In the genomic region with DNA sequence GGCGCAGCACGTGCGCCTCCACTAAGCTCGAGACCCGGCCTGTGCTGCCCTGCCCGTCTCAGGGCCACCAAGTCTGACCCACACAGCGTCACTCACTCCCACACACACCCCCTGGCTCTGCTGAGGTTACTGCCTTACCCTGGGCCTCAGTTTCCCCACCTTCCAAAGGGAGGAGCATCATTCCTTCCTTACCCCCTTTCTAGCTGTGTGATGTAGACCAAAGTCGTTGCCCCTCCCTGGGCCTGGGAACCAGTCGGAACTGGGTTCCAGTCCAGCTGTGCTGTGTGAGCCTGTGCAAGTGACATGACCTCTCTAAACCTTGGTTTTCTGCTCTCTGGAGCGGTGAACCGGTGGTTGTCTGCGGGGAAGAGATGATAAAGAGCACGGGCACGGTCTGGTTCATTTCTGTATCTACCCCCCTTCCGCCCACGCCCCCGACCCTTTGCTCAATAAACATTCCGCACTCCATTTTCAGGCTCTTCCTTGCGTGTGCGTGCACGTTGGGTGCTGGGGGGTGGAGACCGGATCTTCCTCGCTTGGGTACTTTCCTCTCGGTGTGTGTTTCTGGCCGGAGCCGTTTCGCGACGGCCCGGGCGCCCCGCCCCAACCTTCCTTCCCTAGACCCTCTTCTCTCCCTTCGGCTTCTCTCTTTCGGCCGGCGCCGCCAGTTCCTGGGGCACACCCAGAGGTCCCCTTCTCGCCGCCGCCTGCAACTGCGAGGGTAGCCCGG, we compare ENCODE assay signal across 1 cellular context.
TF ChIP-seq lines count a peak whose summit lies in the region.

A gene with protein sequence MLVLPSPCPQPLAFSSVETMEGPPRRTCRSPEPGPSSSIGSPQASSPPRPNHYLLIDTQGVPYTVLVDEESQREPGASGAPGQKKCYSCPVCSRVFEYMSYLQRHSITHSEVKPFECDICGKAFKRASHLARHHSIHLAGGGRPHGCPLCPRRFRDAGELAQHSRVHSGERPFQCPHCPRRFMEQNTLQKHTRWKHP (plus strand): TSS at position 647 of the 730 bp plus-strand sequence. CDS start 923 bp downstream, outside the sequence.

TF ChIP-seq in HepG2, 621 proteins besides CTCF, POLR2A, EP300 and RAD21 (continued from another document and continues in another):
- TF ChIP-seq, protein P1, sequence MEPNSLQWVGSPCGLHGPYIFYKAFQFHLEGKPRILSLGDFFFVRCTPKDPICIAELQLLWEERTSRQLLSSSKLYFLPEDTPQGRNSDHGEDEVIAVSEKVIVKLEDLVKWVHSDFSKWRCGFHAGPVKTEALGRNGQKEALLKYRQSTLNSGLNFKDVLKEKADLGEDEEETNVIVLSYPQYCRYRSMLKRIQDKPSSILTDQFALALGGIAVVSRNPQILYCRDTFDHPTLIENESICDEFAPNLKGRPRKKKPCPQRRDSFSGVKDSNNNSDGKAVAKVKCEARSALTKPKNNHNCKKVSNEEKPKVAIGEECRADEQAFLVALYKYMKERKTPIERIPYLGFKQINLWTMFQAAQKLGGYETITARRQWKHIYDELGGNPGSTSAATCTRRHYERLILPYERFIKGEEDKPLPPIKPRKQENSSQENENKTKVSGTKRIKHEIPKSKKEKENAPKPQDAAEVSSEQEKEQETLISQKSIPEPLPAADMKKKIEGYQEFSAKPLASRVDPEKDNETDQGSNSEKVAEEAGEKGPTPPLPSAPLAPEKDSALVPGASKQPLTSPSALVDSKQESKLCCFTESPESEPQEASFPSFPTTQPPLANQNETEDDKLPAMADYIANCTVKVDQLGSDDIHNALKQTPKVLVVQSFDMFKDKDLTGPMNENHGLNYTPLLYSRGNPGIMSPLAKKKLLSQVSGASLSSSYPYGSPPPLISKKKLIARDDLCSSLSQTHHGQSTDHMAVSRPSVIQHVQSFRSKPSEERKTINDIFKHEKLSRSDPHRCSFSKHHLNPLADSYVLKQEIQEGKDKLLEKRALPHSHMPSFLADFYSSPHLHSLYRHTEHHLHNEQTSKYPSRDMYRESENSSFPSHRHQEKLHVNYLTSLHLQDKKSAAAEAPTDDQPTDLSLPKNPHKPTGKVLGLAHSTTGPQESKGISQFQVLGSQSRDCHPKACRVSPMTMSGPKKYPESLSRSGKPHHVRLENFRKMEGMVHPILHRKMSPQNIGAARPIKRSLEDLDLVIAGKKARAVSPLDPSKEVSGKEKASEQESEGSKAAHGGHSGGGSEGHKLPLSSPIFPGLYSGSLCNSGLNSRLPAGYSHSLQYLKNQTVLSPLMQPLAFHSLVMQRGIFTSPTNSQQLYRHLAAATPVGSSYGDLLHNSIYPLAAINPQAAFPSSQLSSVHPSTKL (CRISPR knock-in tag; IDR thresholded peaks at IDR 0.05) = peak; percentile 32; the same call in 1 of the 2 replicates
- TF ChIP-seq ZFP90 (CRISPR knock-in tag; IDR thresholded peaks at IDR 0.05; ENCODE audit: borderline replicate concordance) = no peak; the same call in 1 of the 2 replicates
- no peak for TF ChIP-seq FOXM1 (CRISPR knock-in tag; IDR thresholded peaks at IDR 0.05)
- TF ChIP-seq IKZF4 (CRISPR knock-in tag; IDR thresholded peaks at IDR 0.05; ENCODE audit: borderline replicate concordance, low read depth, not compliant biosample characterization) = no peak
- no peak for TF ChIP-seq NFIB (CRISPR knock-in tag; IDR thresholded peaks at IDR 0.05; ENCODE audit: borderline replicate concordance)
- no peak; the same call in 1 of the 2 replicates for TF ChIP-seq ZNF891 (CRISPR knock-in tag; IDR thresholded peaks at IDR 0.05)
- TF ChIP-seq ATAD3A (CRISPR knock-in tag; IDR thresholded peaks at IDR 0.05) = no peak
- TF ChIP-seq ZNF441 (CRISPR knock-in tag; IDR thresholded peaks at IDR 0.05; ENCODE audit: borderline replicate concordance) = 0 out of 2 replicates have a peak, but pooled peaks have one; percentile 23
- peak; percentile 68 for TF ChIP-seq ZNF772 (CRISPR knock-in tag; IDR thresholded peaks at IDR 0.05)
- peak; percentile 90 for TF ChIP-seq THAP11 (CRISPR knock-in tag; IDR thresholded peaks at IDR 0.05)
- TF ChIP-seq TARDBP (CRISPR knock-in tag; IDR thresholded peaks at IDR 0.05) = peak; percentile 68
- no peak for TF ChIP-seq ZNF20 (CRISPR knock-in tag; IDR thresholded peaks at IDR 0.05)
- TF ChIP-seq, protein P2, sequence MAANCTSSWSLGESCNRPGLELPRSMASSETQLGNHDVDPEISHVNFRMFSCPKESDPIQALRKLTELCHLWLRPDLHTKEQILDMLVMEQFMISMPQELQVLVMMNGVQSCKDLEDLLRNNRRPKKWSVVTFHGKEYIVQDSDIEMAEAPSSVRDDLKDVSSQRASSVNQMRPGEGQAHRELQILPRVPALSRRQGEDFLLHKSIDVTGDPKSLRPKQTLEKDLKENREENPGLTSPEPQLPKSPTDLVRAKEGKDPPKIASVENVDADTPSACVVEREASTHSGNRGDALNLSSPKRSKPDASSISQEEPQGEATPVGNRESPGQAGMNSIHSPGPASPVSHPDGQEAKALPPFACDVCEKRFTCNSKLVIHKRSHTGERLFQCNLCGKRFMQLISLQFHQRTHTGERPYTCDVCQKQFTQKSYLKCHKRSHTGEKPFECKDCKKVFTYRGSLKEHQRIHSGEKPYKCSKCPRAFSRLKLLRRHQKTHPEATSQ (CRISPR knock-in tag; IDR thresholded peaks at IDR 0.05; ENCODE audit: borderline replicate concordance) = no peak; the same call in 1 of the 2 replicates
- TF ChIP-seq ZNF431 (CRISPR knock-in tag; IDR thresholded peaks at IDR 0.05; ENCODE audit: borderline replicate concordance, low read depth) = no peak
- peak; percentile 9 for TF ChIP-seq SRY (CRISPR knock-in tag; IDR thresholded peaks at IDR 0.05)
- no peak for TF ChIP-seq FOXP1 (IDR thresholded peaks at IDR 0.05)
- TF ChIP-seq FOXP1 (CRISPR knock-in tag; IDR thresholded peaks at IDR 0.05) = no peak
- TF ChIP-seq ZIK1 (CRISPR knock-in tag; IDR thresholded peaks at IDR 0.05; ENCODE audit: borderline replicate concordance, low read depth) = no peak
- TF ChIP-seq THYN1 (CRISPR knock-in tag; IDR thresholded peaks at IDR 0.05; ENCODE audit: borderline replicate concordance, low read depth) = no peak
- peak; percentile 68 for TF ChIP-seq GABPA (IDR thresholded peaks at IDR 0.05; ENCODE audit: low read depth, low read length)
- peak; percentile 90 for TF ChIP-seq GABPA (CRISPR knock-in tag; IDR thresholded peaks at IDR 0.05; ENCODE audit: low read depth)
- TF ChIP-seq ZZZ3 (CRISPR knock-in tag; IDR thresholded peaks at IDR 0.05; ENCODE audit: borderline replicate concordance) = no peak
- TF ChIP-seq ZSCAN21 (CRISPR knock-in tag; IDR thresholded peaks at IDR 0.05; ENCODE audit: borderline replicate concordance) = 0 out of 2 replicates have a peak, but pooled peaks have one; percentile 46
- TF ChIP-seq ZNF577 (CRISPR knock-in tag; IDR thresholded peaks at IDR 0.05; ENCODE audit: borderline replicate concordance, low read depth) = no peak
- TF ChIP-seq, protein P3, sequence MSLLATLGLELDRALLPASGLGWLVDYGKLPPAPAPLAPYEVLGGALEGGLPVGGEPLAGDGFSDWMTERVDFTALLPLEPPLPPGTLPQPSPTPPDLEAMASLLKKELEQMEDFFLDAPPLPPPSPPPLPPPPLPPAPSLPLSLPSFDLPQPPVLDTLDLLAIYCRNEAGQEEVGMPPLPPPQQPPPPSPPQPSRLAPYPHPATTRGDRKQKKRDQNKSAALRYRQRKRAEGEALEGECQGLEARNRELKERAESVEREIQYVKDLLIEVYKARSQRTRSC (CRISPR knock-in tag; IDR thresholded peaks at IDR 0.05; ENCODE audit: low read depth) = 0 out of 2 replicates have a peak, but pooled peaks have one; percentile 33
- TF ChIP-seq NFIC (IDR thresholded peaks at IDR 0.05; ENCODE audit: low read length) = no peak
- no peak for TF ChIP-seq ATF6 (CRISPR knock-in tag; conservative IDR thresholded peaks at IDR 0.05)
- peak; percentile 83; the same call in 1 of the 2 replicates for TF ChIP-seq YEATS4 (CRISPR knock-in tag; IDR thresholded peaks at IDR 0.05; ENCODE audit: borderline replicate concordance)
- peak; percentile 63; the same call in 1 of the 2 replicates for TF ChIP-seq KDM3A (CRISPR knock-in tag; IDR thresholded peaks at IDR 0.05; ENCODE audit: low read depth)
- TF ChIP-seq, protein P4, sequence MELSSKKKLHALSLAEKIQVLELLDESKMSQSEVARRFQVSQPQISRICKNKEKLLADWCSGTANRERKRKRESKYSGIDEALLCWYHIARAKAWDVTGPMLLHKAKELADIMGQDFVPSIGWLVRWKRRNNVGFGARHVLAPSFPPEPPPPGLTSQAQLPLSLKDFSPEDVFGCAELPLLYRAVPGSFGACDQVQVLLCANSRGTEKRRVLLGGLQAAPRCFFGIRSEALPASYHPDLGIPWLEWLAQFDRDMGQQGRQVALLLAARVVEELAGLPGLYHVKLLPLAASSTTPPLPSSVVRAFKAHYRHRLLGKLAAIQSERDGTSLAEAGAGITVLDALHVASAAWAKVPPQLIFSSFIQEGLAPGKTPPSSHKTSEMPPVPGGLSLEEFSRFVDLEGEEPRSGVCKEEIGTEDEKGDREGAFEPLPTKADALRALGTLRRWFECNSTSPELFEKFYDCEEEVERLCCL (CRISPR knock-in tag; IDR thresholded peaks at IDR 0.05; ENCODE audit: borderline replicate concordance) = peak; percentile 60; the same call in 1 of the 2 replicates
- 0 out of 2 replicates have a peak, but pooled peaks have one; percentile 27 for TF ChIP-seq ZKSCAN8 (CRISPR knock-in tag; IDR thresholded peaks at IDR 0.05; ENCODE audit: borderline replicate concordance)
- peak; percentile 65; the same call in 1 of the 2 replicates for TF ChIP-seq ZNF335 (CRISPR knock-in tag; IDR thresholded peaks at IDR 0.05)
- 0 out of 2 replicates have a peak, but pooled peaks have one; percentile 55 for TF ChIP-seq ZNF251 (CRISPR knock-in tag; IDR thresholded peaks at IDR 0.05)
- TF ChIP-seq, protein P5, sequence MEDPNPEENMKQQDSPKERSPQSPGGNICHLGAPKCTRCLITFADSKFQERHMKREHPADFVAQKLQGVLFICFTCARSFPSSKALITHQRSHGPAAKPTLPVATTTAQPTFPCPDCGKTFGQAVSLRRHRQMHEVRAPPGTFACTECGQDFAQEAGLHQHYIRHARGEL (CRISPR knock-in tag; IDR thresholded peaks at IDR 0.05) = no peak
- TF ChIP-seq ZFP82 (CRISPR knock-in tag; IDR thresholded peaks at IDR 0.05; ENCODE audit: borderline replicate concordance) = no peak; the same call in 1 of the 2 replicates
- no peak for TF ChIP-seq PRPF4 (IDR thresholded peaks at IDR 0.05; ENCODE audit: low read depth, low read length, poor library complexity, severe bottlenecking)
- no peak for TF ChIP-seq ZNF264 (CRISPR knock-in tag; IDR thresholded peaks at IDR 0.05)
- TF ChIP-seq MTERF4 (CRISPR knock-in tag; IDR thresholded peaks at IDR 0.05) = 0 out of 2 replicates have a peak, but pooled peaks have one; percentile 45
- no peak for TF ChIP-seq GPBP1L1 (CRISPR knock-in tag; IDR thresholded peaks at IDR 0.05)
- 0 out of 2 replicates have a peak, but pooled peaks have one; percentile 45 for TF ChIP-seq U2AF2 (IDR thresholded peaks at IDR 0.05; ENCODE audit: low read depth, low read length)
- TF ChIP-seq PAX8 (CRISPR knock-in tag; IDR thresholded peaks at IDR 0.05; ENCODE audit: borderline replicate concordance) = 0 out of 2 replicates have a peak, but pooled peaks have one; percentile 62
- TF ChIP-seq MATR3 (CRISPR knock-in tag; IDR thresholded peaks at IDR 0.05) = no peak
- TF ChIP-seq, protein P6, sequence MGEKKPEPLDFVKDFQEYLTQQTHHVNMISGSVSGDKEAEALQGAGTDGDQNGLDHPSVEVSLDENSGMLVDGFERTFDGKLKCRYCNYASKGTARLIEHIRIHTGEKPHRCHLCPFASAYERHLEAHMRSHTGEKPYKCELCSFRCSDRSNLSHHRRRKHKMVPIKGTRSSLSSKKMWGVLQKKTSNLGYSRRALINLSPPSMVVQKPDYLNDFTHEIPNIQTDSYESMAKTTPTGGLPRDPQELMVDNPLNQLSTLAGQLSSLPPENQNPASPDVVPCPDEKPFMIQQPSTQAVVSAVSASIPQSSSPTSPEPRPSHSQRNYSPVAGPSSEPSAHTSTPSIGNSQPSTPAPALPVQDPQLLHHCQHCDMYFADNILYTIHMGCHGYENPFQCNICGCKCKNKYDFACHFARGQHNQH (CRISPR knock-in tag; IDR thresholded peaks at IDR 0.05) = peak; percentile 81
- 0 out of 2 replicates have a peak, but pooled peaks have one; percentile 49 for TF ChIP-seq ZNF446 (CRISPR knock-in tag; IDR thresholded peaks at IDR 0.05)
